Comparison of ENCODE assay signal across 26 cellular contexts in genomic region chr11:64542172-64543125, GRCh38. TPM values are rescaled to one million over a fixed set of nuclear protein-coding genes. Genes with fewer than 3 reads are reported as not detected.
"Had no signal": no experiment of that assay in that cellular context is flagged by ENCODE, and none has a peak within 500 bp of the region (broad histone marks: within the 10 kb centered on the region; RNA-seq: fewer than 3 reads in every experiment).

No MANE protein-coding gene starts in this region.

- H3K36me3 ChIP-seq: colonic mucosa, gastrocnemius medialis, heart right ventricle, tibial nerve had no signal

- H3K4me3 Mint-ChIP-seq: activated CD4-positive, alpha-beta memory T cell treated with anti-CD3 and anti-CD28 coated beads for 36 hours; activated CD8-positive, alpha-beta memory T cell treated with anti-CD3 and anti-CD28 coated beads, Interleukin-2, amount 10 ng/mL, durations not matched to agents 7 days and 5 days; activated naive CD8-positive, alpha-beta T cell treated with anti-CD3 and anti-CD28 coated beads, Interleukin-2, amount 10 ng/mL, durations not matched to agents 7 days and 5 days; endodermal cell; stimulated activated naive CD8-positive, alpha-beta T cell treated with anti-CD3 and anti-CD28 coated beads, Interleukin-15, Interleukin-2, amounts not matched to agents 100 ng/mL and 50 ng/mL, for 24 hours; T-cell; WTC11 had no signal

- H3K4me1 ChIP-seq: colonic mucosa, gastrocnemius medialis, tibial nerve had no signal

- H3K27ac ChIP-seq: colonic mucosa, gastrocnemius medialis, heart right ventricle, tibial nerve had no signal

- H3K9me3 ChIP-seq: colonic mucosa, gastrocnemius medialis had no signal

- H3K27ac Mint-ChIP-seq: activated CD4-positive, alpha-beta memory T cell treated with anti-CD3 and anti-CD28 coated beads for 36 hours; activated CD8-positive, alpha-beta memory T cell treated with anti-CD3 and anti-CD28 coated beads, Interleukin-2, amount 10 ng/mL, durations not matched to agents 7 days and 5 days; activated naive CD8-positive, alpha-beta T cell treated with anti-CD3 and anti-CD28 coated beads, Interleukin-2, amount 10 ng/mL, durations not matched to agents 7 days and 5 days; activated T-helper 2 cell treated with anti-CD3 and anti-CD28 coated beads, Interferon-gamma antibody, Interleukin-2, Interleukin-4, amounts not matched to agents 10 μg/mL and 5 μg/mL and 100 μg/mL, durations not matched to agents 14 hours and 24 hours and 36 hours; endodermal cell; stimulated activated naive CD8-positive, alpha-beta T cell treated with anti-CD3 and anti-CD28 coated beads, Interleukin-15, Interleukin-2, amounts not matched to agents 100 ng/mL and 50 ng/mL, for 24 hours; T-cell; WTC11 had no signal

- ATAC-seq: activated CD8-positive, alpha-beta memory T cell treated with anti-CD3 and anti-CD28 coated beads, Interleukin-2, amount 10 ng/mL, durations not matched to agents 7 days and 5 days; gastrocnemius medialis; heart right ventricle; left cardiac atrium; SK-N-SH treated with all-trans-retinoic acid at 6 μM for 48 hours; T-cell; WTC11 had no signal

- H3K36me3 Mint-ChIP-seq: activated CD4-positive, alpha-beta memory T cell treated with anti-CD3 and anti-CD28 coated beads for 36 hours; activated CD8-positive, alpha-beta memory T cell treated with anti-CD3 and anti-CD28 coated beads, Interleukin-2, amount 10 ng/mL, durations not matched to agents 7 days and 5 days; activated naive CD8-positive, alpha-beta T cell treated with anti-CD3 and anti-CD28 coated beads, Interleukin-2, amount 10 ng/mL, durations not matched to agents 7 days and 5 days; T-cell; WTC11 had no signal

- H3K4me1 Mint-ChIP-seq: activated CD8-positive, alpha-beta memory T cell treated with anti-CD3 and anti-CD28 coated beads, Interleukin-2, amount 10 ng/mL, durations not matched to agents 7 days and 5 days; endodermal cell; T-cell had no signal

- H3K27me3 ChIP-seq: colonic mucosa, gastrocnemius medialis, tibial nerve had no signal

- H3K4me3 ChIP-seq: colonic mucosa, gastrocnemius medialis, heart right ventricle, lung, tibial nerve had no signal

- DNase-seq: activated CD4-positive, alpha-beta memory T cell treated with anti-CD3 and anti-CD28 coated beads for 36 hours; activated CD4-positive, alpha-beta T cell treated with anti-CD3 and anti-CD28 coated beads for 4 hours; activated CD8-positive, alpha-beta memory T cell treated with anti-CD3 and anti-CD28 coated beads, Interleukin-2, amount 10 ng/mL, durations not matched to agents 7 days and 5 days; activated naive CD4-positive, alpha-beta T cell treated with Interleukin-2 at 50 U/mL for 16 hours; activated naive CD8-positive, alpha-beta T cell treated with anti-CD3 and anti-CD28 coated beads, Interleukin-2, amount 10 ng/mL, durations not matched to agents 7 days and 5 days; activated T-cell treated with anti-CD3 and anti-CD28 coated beads, Interleukin-2, amount 50 U/mL, for 1 hour; amygdala; central memory CD4-positive, alpha-beta T cell; colonic mucosa; endodermal cell; erythroblast; gastrocnemius medialis; heart right ventricle; left cardiac atrium; midbrain; occipital lobe; retina; stimulated activated CD4-positive, alpha-beta T cell treated with anti-CD3 and anti-CD28 coated beads, Interleukin-12 subunit alpha, Interleukin-12 subunit beta, amount 100 ng/mL, for 4 hours; T-cell had no signal

- H3K9me3 Mint-ChIP-seq: activated CD4-positive, alpha-beta memory T cell treated with anti-CD3 and anti-CD28 coated beads for 36 hours; activated naive CD8-positive, alpha-beta T cell treated with anti-CD3 and anti-CD28 coated beads, Interleukin-2, amount 10 ng/mL, durations not matched to agents 7 days and 5 days; activated T-helper 2 cell treated with anti-CD3 and anti-CD28 coated beads, Interferon-gamma antibody, Interleukin-2, Interleukin-4, amounts not matched to agents 10 μg/mL and 5 μg/mL and 100 μg/mL, durations not matched to agents 14 hours and 24 hours and 36 hours; stimulated activated naive CD8-positive, alpha-beta T cell treated with anti-CD3 and anti-CD28 coated beads, Interleukin-15, Interleukin-2, amounts not matched to agents 100 ng/mL and 50 ng/mL, for 24 hours; T-cell had no signal

RNA-seq across cellular contexts. Expression of gene SLC22A11, which starts 13.3 kb away (rescaled TPM):
- total RNA-seq: activated CD4-positive, alpha-beta memory T cell treated with anti-CD3 and anti-CD28 coated beads for 36 hours; activated CD8-positive, alpha-beta memory T cell treated with anti-CD3 and anti-CD28 coated beads, Interleukin-2, amount 10 ng/mL, durations not matched to agents 7 days and 5 days; activated naive CD8-positive, alpha-beta T cell treated with anti-CD3 and anti-CD28 coated beads, Interleukin-2, amount 10 ng/mL, durations not matched to agents 7 days and 5 days; activated T-helper 2 cell treated with anti-CD3 and anti-CD28 coated beads, Interferon-gamma antibody, Interleukin-2, Interleukin-4, amounts not matched to agents 10 μg/mL and 5 μg/mL and 100 μg/mL, durations not matched to agents 14 hours and 24 hours and 36 hours; colonic mucosa; endodermal cell; gastrocnemius medialis; heart right ventricle; left cardiac atrium; lung; occipital lobe; T-cell; tibial nerve; WTC11 had no signal
- polyA plus RNA-seq: heart right ventricle, neural cell had no signal

RNA-seq across cellular contexts. Expression of gene SLC22A12, which starts 48.6 kb away (rescaled TPM):
- total RNA-seq: activated CD4-positive, alpha-beta memory T cell treated with anti-CD3 and anti-CD28 coated beads for 36 hours; activated CD8-positive, alpha-beta memory T cell treated with anti-CD3 and anti-CD28 coated beads, Interleukin-2, amount 10 ng/mL, durations not matched to agents 7 days and 5 days; activated naive CD8-positive, alpha-beta T cell treated with anti-CD3 and anti-CD28 coated beads, Interleukin-2, amount 10 ng/mL, durations not matched to agents 7 days and 5 days; activated T-helper 2 cell treated with anti-CD3 and anti-CD28 coated beads, Interferon-gamma antibody, Interleukin-2, Interleukin-4, amounts not matched to agents 10 μg/mL and 5 μg/mL and 100 μg/mL, durations not matched to agents 14 hours and 24 hours and 36 hours; colonic mucosa; endodermal cell; gastrocnemius medialis; heart right ventricle; left cardiac atrium; lung; occipital lobe; T-cell; WTC11 had no signal
- polyA plus RNA-seq: heart right ventricle, lung, neural cell had no signal
